In the genomic region with DNA sequence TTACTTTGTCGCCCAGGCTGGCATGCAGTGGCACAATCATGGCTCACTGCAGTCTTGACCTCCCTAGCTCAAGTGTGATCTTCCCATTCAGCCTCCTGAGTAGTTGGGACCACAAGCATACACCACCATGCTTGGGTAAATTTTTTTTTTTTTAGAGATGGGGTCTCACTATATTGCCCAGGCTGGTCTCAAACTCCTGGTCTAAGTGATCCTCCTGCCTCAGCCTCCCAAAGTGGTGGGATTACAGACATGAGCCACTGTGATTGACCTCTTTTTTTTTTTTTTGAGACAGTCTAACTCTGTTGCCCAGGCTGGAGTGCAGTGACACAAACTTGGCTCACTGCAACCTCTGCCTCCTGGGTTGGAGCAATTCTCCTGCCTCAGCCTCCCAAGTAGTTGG, we compare ENCODE assay signal across 1 cellular context. TPM values are rescaled to one million over a fixed set of nuclear protein-coding genes. Genes with fewer than 3 reads are reported as not detected.
"Had no signal": no experiment of that assay in that cellular context is flagged by ENCODE, and none has a peak within 500 bp of the region (broad histone marks: within the 10 kb centered on the region; RNA-seq: fewer than 3 reads in every experiment).

No MANE protein-coding gene starts in this region.

RNA-seq across cellular contexts. Expression of a gene that starts 33.8 kb away (rescaled TPM):
- total RNA-seq: HT1080 had no signal
